In genomic region chr6:37992749-37993148, GRCh38 we compare ENCODE assay signal across 17 cellular contexts.
DNase-seq lines count a peak whose midpoint lies in the region; ATAC-seq, FAIRE-seq and TF ChIP-seq lines count a peak whose summit lies in the region.
"Had no signal": no experiment of that assay in that cellular context is flagged by ENCODE, and none has a peak within 500 bp of the region (broad histone marks: within the 10 kb centered on the region; RNA-seq: fewer than 3 reads in every experiment).

No MANE protein-coding gene starts in this region.

- CTCF ChIA-PET in HEK293 (lab: Yijun Ruan, JAX), result interaction anchor here (0.6 to 1.5 kb wide), 2 partner anchors 202 to 510 kb away, joined by 4 read pairs; no protein-coding TSS in a partner anchor

- H3K4me1 Mint-ChIP-seq in central memory CD8-positive, alpha-beta T cell, result peaks cover 60% of the 10 kb centered on the region

- TF ChIP-seq POLR2A in GM12892 (IDR thresholded peaks at IDR 0.05; ENCODE audit: low read depth, low read length) (no peak), gastrocnemius medialis (IDR thresholded peaks at IDR 0.05) (no peak)

- H3K9me3 ChIP-seq in HEK293 (ENCODE audit: control insufficient read depth, insufficient read depth, low read depth, low read length), result no peaks in the 10 kb centered on the region
- H3K9me3 ChIP-seq in gastrocnemius medialis, result no peaks in the 10 kb centered on the region
- H3K9me3 ChIP-seq: HAP-1 had no signal

- H3K27me3 Mint-ChIP-seq in central memory CD8-positive, alpha-beta T cell, result no peaks in the 10 kb centered on the region
- H3K27me3 Mint-ChIP-seq: B cell; CD4-positive, alpha-beta T cell had no signal

- POLR2A ChIA-PET in HEK293 (lab: Yijun Ruan, JAX), result no interaction called here

- in situ Hi-C loops in gastrocnemius medialis (cut with MboI; ENCODE audit: low sequenced_read_pairs in 4 of 4), result no loop called here

- H3K36me3 ChIP-seq in HEK293 (ENCODE audit: control insufficient read depth in 2 of 2, insufficient read depth in 1 of 2, low read length in 2 of 2) (no peaks in the 10 kb centered on the region), gastrocnemius medialis (no peaks in the 10 kb centered on the region)
- H3K36me3 ChIP-seq: HAP-1 had no signal

- ATAC-seq in central memory CD8-positive, alpha-beta T cell (replicated peaks; ENCODE audit: extremely low read depth, poor library complexity, severe bottlenecking), result no peak
- ATAC-seq in gastrocnemius medialis, result no peak
- ATAC-seq: GM12878 had no signal

- H3K4me3 ChIP-seq in HEK293 (ENCODE audit: low read depth, low read length) (no peak overlapping the region), gastrocnemius medialis (no peak overlapping the region)
- H3K4me3 ChIP-seq: GM12878, HAP-1 had no signal

- peak; percentile 36 for FAIRE-seq in GM12892 (lab: Jason Lieb, UNC)
- FAIRE-seq: GM12878, H1 had no signal

- no peak for DNase-seq in GM12892 (ENCODE audit: insufficient read length)
- DNase-seq in central memory CD8-positive, alpha-beta T cell (ENCODE audit: low spot score in 2 of 2), result no peak
- no peak for DNase-seq in gastrocnemius medialis
- no peak for DNase-seq in stimulated activated CD4-positive, alpha-beta T cell treated with anti-CD3 and anti-CD28 coated beads, Interleukin-4, amount 100 ng/mL, for 24 hours
- DNase-seq in DMS114 treated with DMSO at 0.1 percent for 48 hours (lab: John Stamatoyannopoulos, UW; ENCODE audit: unreplicated experiment), result no peak
- DNase-seq in RKO (ENCODE audit: low spot score), result no peak
- DNase-seq: C1 segment of cervical spinal cord; Calu3; CD4-positive, alpha-beta T cell; DMS 273 treated with DMSO at 0.1 percent for 48 hours; DMS79; IMR-90 had no signal

- intact Hi-C loops in gastrocnemius medialis (cut with DNase I; ENCODE audit: low total_unique reads), result loop anchor here (5.0 kb wide), 1 partner anchor 40 kb away; no protein-coding TSS in a partner anchor

- no peak overlapping the region for H3K4me3 Mint-ChIP-seq in central memory CD8-positive, alpha-beta T cell
- H3K4me3 Mint-ChIP-seq: B cell; CD4-positive, alpha-beta T cell had no signal

- no peaks in the 10 kb centered on the region for H3K9me3 Mint-ChIP-seq in central memory CD8-positive, alpha-beta T cell
- H3K9me3 Mint-ChIP-seq: CD4-positive, alpha-beta T cell had no signal

- TF ChIP-seq CTCF in HEK293 (tag by site-specific recombination; IDR thresholded peaks at IDR 0.05), result no peak
- no peak for TF ChIP-seq CTCF in gastrocnemius medialis (IDR thresholded peaks at IDR 0.05 in 4 of 5, conservative IDR thresholded peaks at IDR 0.05 in 1 of 5)

- H3K27me3 ChIP-seq in gastrocnemius medialis, result no peaks in the 10 kb centered on the region

- H3K4me1 ChIP-seq in HEK293 (ENCODE audit: control insufficient read depth, insufficient read depth, low read length) (peaks cover 31% of the 10 kb centered on the region), gastrocnemius medialis (peaks cover 76 to 82% of the 10 kb centered on the region in 2 donors)

- H3K27ac ChIP-seq in HEK293 (ENCODE audit: extremely low read depth, low read depth, low read length) (no peak overlapping the region), gastrocnemius medialis (peak overlapping the region in 3 of 4 donors; percentile 11 to 28 (median 14))

- H3K36me3 Mint-ChIP-seq in central memory CD8-positive, alpha-beta T cell (ENCODE audit: insufficient read depth), result no peaks in the 10 kb centered on the region

- peak overlapping the region; percentile 52 for H3K27ac Mint-ChIP-seq in central memory CD8-positive, alpha-beta T cell (ENCODE audit: low read depth)
- H3K27ac Mint-ChIP-seq: B cell; CD4-positive, alpha-beta T cell had no signal

TF ChIP-seq in HEK293, 187 proteins besides CTCF, POLR2A, EP300 and RAD21:
- TF ChIP-seq PRDM4 (tag by site-specific recombination; IDR thresholded peaks at IDR 0.05) (no peak), ZBTB1 (tag by site-specific recombination; IDR thresholded peaks at IDR 0.05) (no peak), ZNF354C (tag by site-specific recombination; IDR thresholded peaks at IDR 0.05; ENCODE audit: borderline replicate concordance, low read depth) (no peak), ZNF510 (tag by site-specific recombination; IDR thresholded peaks at IDR 0.05; ENCODE audit: insufficient replicate concordance) (peak; percentile 91), TSHZ1 (tag by site-specific recombination; IDR thresholded peaks at IDR 0.05; ENCODE audit: borderline replicate concordance) (no peak), ZNF707 (tag by site-specific recombination; IDR thresholded peaks at IDR 0.05) (no peak), ZNF280C (tag by site-specific recombination; IDR thresholded peaks at IDR 0.05) (no peak), ZNF600 (tag by site-specific recombination; IDR thresholded peaks at IDR 0.05) (peak; percentile 62; the same call in 1 of the 2 replicates), ZBTB48 (tag by site-specific recombination; IDR thresholded peaks at IDR 0.05) (no peak), ZBTB20 (tag by site-specific recombination; IDR thresholded peaks at IDR 0.05) (no peak), ZNF548 (tag by site-specific recombination; IDR thresholded peaks at IDR 0.05) (no peak), ZNF626 (tag by site-specific recombination; IDR thresholded peaks at IDR 0.05) (no peak)
TF ChIP-seq in HEK293: peak in this region for 2.
